ENCODE assay signal across 21 cellular contexts in the genomic region with DNA sequence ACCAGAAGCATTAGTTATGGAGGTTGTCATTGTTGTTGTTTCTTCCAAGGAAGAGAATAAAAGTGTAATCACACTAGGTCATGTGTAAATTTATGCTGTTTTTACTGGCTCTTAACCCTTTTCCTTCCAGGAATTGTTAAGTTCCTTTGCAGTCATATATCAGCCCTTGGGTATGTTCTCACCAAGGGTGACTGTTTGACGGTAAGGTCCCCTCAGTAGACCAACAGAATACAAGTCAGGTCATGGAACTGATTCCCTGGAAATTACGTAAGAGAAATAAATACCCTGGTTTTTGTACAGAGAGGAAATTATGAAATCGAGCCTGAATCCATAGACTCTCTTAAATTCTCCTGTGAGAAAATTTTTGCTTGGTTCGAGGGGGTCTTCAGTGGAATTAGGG. TPM values are rescaled to one million over a fixed set of nuclear protein-coding genes. Genes with fewer than 3 reads are reported as not detected.
"Had no signal": no experiment of that assay in that cellular context is flagged by ENCODE, and none has a peak within 500 bp of the region (broad histone marks: within the 10 kb centered on the region; RNA-seq: fewer than 3 reads in every experiment).

No MANE protein-coding gene starts in this region.

- H3K27me3 ChIP-seq: esophagus squamous epithelium had no signal

- H3K4me1 ChIP-seq: heart right ventricle, parathyroid adenoma, suprapubic skin had no signal

- DNase-seq: activated CD4-positive, alpha-beta T cell treated with anti-CD3 and anti-CD28 coated beads for 1 hour; activated CD4-positive, alpha-beta T cell treated with anti-CD3 and anti-CD28 coated beads, Interleukin-2, amount 50 U/mL, for 4 hours; activated naive CD4-positive, alpha-beta T cell; activated naive CD8-positive, alpha-beta T cell treated with anti-CD3 and anti-CD28 coated beads, Interleukin-2, amount 10 ng/mL, durations not matched to agents 7 days and 5 days; activated T-cell treated with anti-CD3 and anti-CD28 coated beads for 4 hours; aorta; esophagus squamous epithelium; heart right ventricle; left colon; mammary epithelial cell; mucosa of descending colon; naive thymus-derived CD4-positive, alpha-beta T cell; retina; stimulated activated naive CD8-positive, alpha-beta T cell treated with anti-CD3 and anti-CD28 coated beads, Interleukin-15, Interleukin-2, amounts not matched to agents 100 U/mL and 50 U/mL, for 24 hours; T-helper 1 cell; T1000 had no signal

- H3K36me3 ChIP-seq: esophagus squamous epithelium, heart right ventricle, neutrophil, suprapubic skin had no signal

- ATAC-seq: left colon; mucosa of descending colon; naive thymus-derived CD4-positive, alpha-beta T cell; stimulated activated naive CD8-positive, alpha-beta T cell treated with anti-CD3 and anti-CD28 coated beads, Interleukin-15, Interleukin-2, amounts not matched to agents 100 U/mL and 50 U/mL, for 24 hours had no signal

- H3K9me3 ChIP-seq: esophagus squamous epithelium, heart right ventricle, mucosa of descending colon, neutrophil, suprapubic skin had no signal

- H3K27ac ChIP-seq: esophagus squamous epithelium, neutrophil, parathyroid adenoma, suprapubic skin, VCaP had no signal

- H3K4me3 ChIP-seq: esophagus squamous epithelium, mucosa of descending colon, smooth muscle cell, suprapubic skin had no signal

RNA-seq across cellular contexts. Expression of gene KCNJ2, which starts 11.2 kb away (rescaled TPM):
- total RNA-seq: activated naive CD8-positive, alpha-beta T cell treated with anti-CD3 and anti-CD28 coated beads, Interleukin-2, amount 10 ng/mL, durations not matched to agents 7 days and 5 days had no signal
